In the genomic region with DNA sequence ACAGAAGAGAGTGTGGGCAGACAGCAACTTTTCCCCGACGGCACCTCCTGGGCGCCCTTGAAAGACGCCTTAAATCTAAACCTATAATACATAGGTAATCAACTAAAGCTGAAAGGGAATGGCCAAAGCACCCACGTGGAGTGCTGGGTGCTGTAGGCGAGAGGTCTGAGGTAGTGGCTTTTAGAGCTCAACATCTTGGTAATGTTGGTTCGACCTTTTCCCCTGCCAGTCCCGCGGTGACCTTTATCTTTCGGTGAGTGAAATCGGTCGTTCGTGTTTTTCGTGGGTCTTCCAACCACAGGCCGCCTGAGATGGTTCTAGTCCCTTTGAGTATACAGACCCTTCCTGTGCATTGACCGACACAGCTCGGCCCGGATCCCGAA, we compare ENCODE assay signal across 1 cellular context.
TF ChIP-seq lines count a peak whose summit lies in the region.

No MANE protein-coding gene starts in this region.

TF ChIP-seq in HepG2, 621 proteins besides CTCF, POLR2A, EP300 and RAD21 (continued from another document):
- TF ChIP-seq AHR (CRISPR knock-in tag; IDR thresholded peaks at IDR 0.05): no peak
- no peak for TF ChIP-seq ZNF629 (CRISPR knock-in tag; conservative IDR thresholded peaks at IDR 0.05)
- no peak for TF ChIP-seq SIX1 (CRISPR knock-in tag; IDR thresholded peaks at IDR 0.05; ENCODE audit: borderline replicate concordance)
- TF ChIP-seq ZFP36L1 (CRISPR knock-in tag; IDR thresholded peaks at IDR 0.05): no peak
- no peak for TF ChIP-seq ZNF10 (CRISPR knock-in tag; IDR thresholded peaks at IDR 0.05; ENCODE audit: borderline replicate concordance, low read depth)
- TF ChIP-seq NFIC (IDR thresholded peaks at IDR 0.05; ENCODE audit: low read length): no peak
- TF ChIP-seq ZEB1 (IDR thresholded peaks at IDR 0.05; ENCODE audit: insufficient replicate concordance, low read depth): no peak
- TF ChIP-seq ARID2 (CRISPR knock-in tag; IDR thresholded peaks at IDR 0.05; ENCODE audit: borderline replicate concordance): no peak
- TF ChIP-seq KLF13 (CRISPR knock-in tag; IDR thresholded peaks at IDR 0.05): no peak
- TF ChIP-seq, protein P1, sequence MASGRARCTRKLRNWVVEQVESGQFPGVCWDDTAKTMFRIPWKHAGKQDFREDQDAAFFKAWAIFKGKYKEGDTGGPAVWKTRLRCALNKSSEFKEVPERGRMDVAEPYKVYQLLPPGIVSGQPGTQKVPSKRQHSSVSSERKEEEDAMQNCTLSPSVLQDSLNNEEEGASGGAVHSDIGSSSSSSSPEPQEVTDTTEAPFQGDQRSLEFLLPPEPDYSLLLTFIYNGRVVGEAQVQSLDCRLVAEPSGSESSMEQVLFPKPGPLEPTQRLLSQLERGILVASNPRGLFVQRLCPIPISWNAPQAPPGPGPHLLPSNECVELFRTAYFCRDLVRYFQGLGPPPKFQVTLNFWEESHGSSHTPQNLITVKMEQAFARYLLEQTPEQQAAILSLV (CRISPR knock-in tag; IDR thresholded peaks at IDR 0.05; ENCODE audit: borderline replicate concordance): no peak
- no peak for TF ChIP-seq CBX2 (IDR thresholded peaks at IDR 0.05; ENCODE audit: low read depth, low read length)
- no peak for TF ChIP-seq CBX2 (CRISPR knock-in tag; IDR thresholded peaks at IDR 0.05; ENCODE audit: low read depth)
- TF ChIP-seq ZSCAN25 (CRISPR knock-in tag; IDR thresholded peaks at IDR 0.05): no peak; the same call in 1 of the 2 replicates
- TF ChIP-seq, protein P2, sequence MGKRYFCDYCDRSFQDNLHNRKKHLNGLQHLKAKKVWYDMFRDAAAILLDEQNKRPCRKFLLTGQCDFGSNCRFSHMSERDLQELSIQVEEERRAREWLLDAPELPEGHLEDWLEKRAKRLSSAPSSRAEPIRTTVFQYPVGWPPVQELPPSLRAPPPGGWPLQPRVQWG (CRISPR knock-in tag; IDR thresholded peaks at IDR 0.05; ENCODE audit: borderline replicate concordance, low read depth): no peak
- no peak for TF ChIP-seq BCL6 (CRISPR knock-in tag; IDR thresholded peaks at IDR 0.05)
- TF ChIP-seq ZNF501 (CRISPR knock-in tag; IDR thresholded peaks at IDR 0.05): no peak
- no peak for TF ChIP-seq SALL2 (CRISPR knock-in tag; IDR thresholded peaks at IDR 0.05)
- no peak for TF ChIP-seq MBD4 (IDR thresholded peaks at IDR 0.05; ENCODE audit: borderline replicate concordance, low read length)
TF ChIP-seq in HepG2: peak in this region for 17.
